ENCODE assay signal across 20 cellular contexts in the genomic region with DNA sequence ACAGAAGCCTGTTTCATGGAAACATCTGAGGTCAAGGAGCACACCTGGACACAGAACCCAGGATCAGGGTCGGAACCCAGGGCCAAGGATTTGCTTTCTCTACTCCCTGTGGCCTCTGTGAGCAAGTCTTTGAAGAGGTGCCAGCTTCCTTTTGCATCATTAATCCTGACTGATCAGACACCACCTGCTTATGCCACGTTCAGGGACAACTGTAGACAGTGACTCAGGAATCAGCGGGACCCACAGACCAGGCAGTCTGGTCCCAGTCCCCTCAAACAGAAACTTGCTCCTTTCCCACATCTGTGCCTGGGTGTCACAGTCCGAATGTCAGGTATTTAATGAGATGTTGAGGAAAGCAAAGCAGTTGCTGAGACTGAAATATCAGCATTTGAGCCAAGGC.
DNase-seq lines count a peak whose midpoint lies in the region; ATAC-seq lines count a peak whose summit lies in the region.
"Had no signal": no experiment of that assay in that cellular context is flagged by ENCODE, and none has a peak within 500 bp of the region (broad histone marks: within the 10 kb centered on the region; RNA-seq: fewer than 3 reads in every experiment).

No MANE protein-coding gene starts in this region.

- H3K27me3 Mint-ChIP-seq in T-cell: peaks cover 1 to 5% of the 10 kb centered on the region in 2 donors

- intact Hi-C loops in sciatic nerve (cut with DNase I): no loop called here

- H3K27ac Mint-ChIP-seq in T-cell: no peak overlapping the region
- H3K27ac Mint-ChIP-seq: activated naive CD8-positive, alpha-beta T cell treated with anti-CD3 and anti-CD28 coated beads for 36 hours; natural killer cell; T-helper 2 cell treated with Interferon-gamma antibody and Interleukin-4, amounts not matched to agents 5 μg/mL and 100 μg/mL, for 36 hours; WTC11 had no signal

- no peak overlapping the region for H3K4me3 Mint-ChIP-seq in T-cell
- H3K4me3 Mint-ChIP-seq: activated naive CD8-positive, alpha-beta T cell treated with anti-CD3 and anti-CD28 coated beads for 36 hours; natural killer cell; T-helper 2 cell treated with Interferon-gamma antibody and Interleukin-4, amounts not matched to agents 5 μg/mL and 100 μg/mL, for 36 hours; WTC11 had no signal

- CTCF ChIA-PET in T-cell (lab: Charles Lee): no interaction called here

- DNase-seq in DMS53 treated with DMSO at 0.1 percent for 48 hours (lab: John Stamatoyannopoulos, UW; ENCODE audit: unreplicated experiment) (peak; percentile 37), NCI-H446 treated with DMSO at 0.1 percent for 48 hours (lab: John Stamatoyannopoulos, UW) (peak; percentile 51), sciatic nerve (ENCODE audit: low spot score) (no peak), T-cell (no peak)
- no peak for DNase-seq in activated CD4-positive, alpha-beta T cell treated with anti-CD3 and anti-CD28 coated beads for 4 hours
- DNase-seq: activated CD4-positive, alpha-beta T cell treated with anti-CD3 and anti-CD28 coated beads, Interleukin-2, amount 50 U/mL, for 4 hours; activated naive CD8-positive, alpha-beta T cell treated with anti-CD3 and anti-CD28 coated beads for 36 hours; effector CD4-positive, alpha-beta T cell; GF-D8; natural killer cell; NCI-H1436 treated with DMSO at 0.1 percent for 48 hours; NCI-H2227 treated with DMSO at 0.1 percent for 48 hours; Peyer's patch; sigmoid colon; substantia nigra had no signal

- no peaks in the 10 kb centered on the region for H3K36me3 Mint-ChIP-seq in T-cell
- H3K36me3 Mint-ChIP-seq: activated naive CD8-positive, alpha-beta T cell treated with anti-CD3 and anti-CD28 coated beads for 36 hours; natural killer cell; WTC11 had no signal

- no peaks in the 10 kb centered on the region for H3K4me1 Mint-ChIP-seq in T-cell
- H3K4me1 Mint-ChIP-seq: natural killer cell had no signal

- POLR2A ChIA-PET in T-cell (lab: Charles Lee): no interaction called here

- peaks cover under 1 to 6% (median 2%) of the 10 kb centered on the region in 3 donors for H3K9me3 Mint-ChIP-seq in T-cell
- H3K9me3 Mint-ChIP-seq: natural killer cell; T-helper 2 cell treated with Interferon-gamma antibody and Interleukin-4, amounts not matched to agents 5 μg/mL and 100 μg/mL, for 36 hours had no signal

- peak; percentile 78 for ATAC-seq in esophagus mucosa
- peak; percentile 37 for ATAC-seq in sciatic nerve
- no peak for ATAC-seq in T-cell (replicated peaks in 1 of 4)
- no peak for ATAC-seq in GM19035 (IDR thresholded peaks at IDR 0.05; ENCODE audit: unreplicated experiment)
- ATAC-seq: left lobe of liver, natural killer cell, WTC11 had no signal

Comparison
In these comparisons a context has a peak if more than half of its experiments do, and no peak if none do; other contexts are left out.
1. DNase-seq: peak in DMS53 treated with DMSO at 0.1 percent for 48 hours (single experiment) and NCI-H446 treated with DMSO at 0.1 percent for 48 hours (single experiment); none in sciatic nerve (single experiment), T-cell (0 of 34) and activated CD4-positive, alpha-beta T cell treated with anti-CD3 and anti-CD28 coated beads for 4 hours (0 of 2).
2. ATAC-seq: peak in esophagus mucosa (single experiment) and sciatic nerve (single experiment); none in T-cell (0 of 4) and GM19035 (single experiment).